Comparison of ENCODE assay signal across 7 cellular contexts in genomic region chr11:64723117-64723906, GRCh38. TPM values are rescaled to one million over a fixed set of nuclear protein-coding genes. Genes with fewer than 3 reads are reported as not detected.
A peak's percentile ranks its signal among the peaks of the same experiment; 100 is the strongest.
DNase-seq lines count a peak whose midpoint lies in the region; ATAC-seq and TF ChIP-seq lines count a peak whose summit lies in the region.

Gene NRXN2, minus strand, starts transcription at chr11:64723197. Its CDS starts 9,498 bp downstream, at chr11:64713699.

- peaks cover 15% of the 10 kb centered on the region for H3K36me3 Mint-ChIP-seq in central memory CD8-positive, alpha-beta T cell (ENCODE audit: insufficient read depth)

- peak within 1 kb of the TSS; percentile 78 for H3K27ac Mint-ChIP-seq in central memory CD8-positive, alpha-beta T cell (ENCODE audit: low read depth)

- TF ChIP-seq POLR2A in GM18505 (IDR thresholded peaks at IDR 0.05; ENCODE audit: borderline replicate concordance, extremely low read depth, insufficient read depth, insufficient read length), result no peak

- peak within 1 kb of the TSS; percentile 50 for H3K4me3 ChIP-seq in kidney epithelial cell (ENCODE audit: low read depth, low read length)

- no peaks in the 10 kb centered on the region for H3K36me3 ChIP-seq in kidney epithelial cell (ENCODE audit: control insufficient read depth, insufficient read depth, low read length)

- peak within 1 kb of the TSS; percentile 58 for H3K4me3 Mint-ChIP-seq in central memory CD8-positive, alpha-beta T cell

- DNase-seq in NCI-H2171 treated with DMSO at 0.1 percent for 48 hours (lab: John Stamatoyannopoulos, UW) (peak; percentile 84), kidney epithelial cell (ENCODE audit: low read depth) (peak; percentile 26)
- DNase-seq in activated CD4-positive, CD25-positive, alpha-beta regulatory T cell treated with anti-CD3 and anti-CD28 coated beads, Interleukin-2, amount 50 U/mL, for 16 hours (ENCODE audit: low read depth, low spot score), result peak; percentile 67
- DNase-seq in central memory CD8-positive, alpha-beta T cell (ENCODE audit: low spot score in 2 of 2), result peak; percentile 70 to 82
- peak; percentile 76 to 84 for DNase-seq in stimulated activated CD4-positive, alpha-beta T cell treated with anti-CD3 and anti-CD28 coated beads, Interleukin-15, amount 100 ng/mL, for 48 hours (ENCODE audit: low read depth in 2 of 2)

- TF ChIP-seq CTCF in kidney epithelial cell (IDR thresholded peaks at IDR 0.05; ENCODE audit: insufficient read depth, low read length, poor library complexity, severe bottlenecking), result peak; percentile 95

- no peaks in the 10 kb centered on the region for H3K9me3 Mint-ChIP-seq in central memory CD8-positive, alpha-beta T cell

- peak; percentile 80 for ATAC-seq in GM18505 (IDR thresholded peaks at IDR 0.05; ENCODE audit: unreplicated experiment)
- ATAC-seq in HG03045 (IDR thresholded peaks at IDR 0.05; ENCODE audit: unreplicated experiment), result peak; percentile 75
- ATAC-seq in central memory CD8-positive, alpha-beta T cell (replicated peaks; ENCODE audit: extremely low read depth, poor library complexity, severe bottlenecking), result peak; percentile 92

- H3K27me3 ChIP-seq in kidney epithelial cell (ENCODE audit: control insufficient read depth, insufficient read depth, low read length), result peaks cover 70% of the 10 kb centered on the region

- peaks cover 44% of the 10 kb centered on the region for H3K27me3 Mint-ChIP-seq in central memory CD8-positive, alpha-beta T cell

- H3K4me1 Mint-ChIP-seq in central memory CD8-positive, alpha-beta T cell, result peaks cover 10% of the 10 kb centered on the region

RNA-seq across cellular contexts. Expression of gene NRXN2, which starts in this region (rescaled TPM):
- not detected in 2 replicates for total RNA-seq in kidney epithelial cell

Comparison
In these comparisons a context has a peak if more than half of its experiments do, and no peak if none do; other contexts are left out.
1. Peak in every context shown above with its lines: DNase-seq, ATAC-seq and H3K4me3 ChIP-seq.
2. Peak in DNase-seq and H3K4me3 ChIP-seq in kidney epithelial cell; RNA of the gene not detected or under 1 TPM.
3. DNase-seq: peak in every context shown above with its lines; median percentile 84 in NCI-H2171 treated with DMSO at 0.1 percent for 48 hours; 80 in stimulated activated CD4-positive, alpha-beta T cell treated with anti-CD3 and anti-CD28 coated beads, Interleukin-15, amount 100 ng/mL, for 48 hours; 76 in central memory CD8-positive, alpha-beta T cell; 67 in activated CD4-positive, CD25-positive, alpha-beta regulatory T cell treated with anti-CD3 and anti-CD28 coated beads, Interleukin-2, amount 50 U/mL, for 16 hours; 26 in kidney epithelial cell.